8 cellular contexts compared by ENCODE assay signal in genomic region chr4:107913283-107913899, GRCh38. TPM values are rescaled to one million over a fixed set of nuclear protein-coding genes. Genes with fewer than 3 reads are reported as not detected.
A peak's percentile ranks its signal among the peaks of the same experiment; 100 is the strongest.
DNase-seq lines count a peak whose midpoint lies in the region; ATAC-seq, FAIRE-seq and TF ChIP-seq lines count a peak whose summit lies in the region.

No MANE protein-coding gene starts in this region.

- intact Hi-C loops in A673 (cut with micrococcal nuclease; ENCODE audit: unreplicated experiment) (loop anchor here (1.0 kb wide), 1 partner anchor 155 kb away; no protein-coding TSS in a partner anchor), endothelial cell of umbilical vein (cut with micrococcal nuclease) (loop anchor here (1.0 to 2.0 kb wide), 3 partner anchors 51 to 155 kb away; partner anchors contain the start of gene SGMS2)

- POLR2A ChIA-PET in A673 (lab: Charles Lee; ENCODE audit: low non-redundant PET): no interaction called here
- POLR2A ChIA-PET in endothelial cell of umbilical vein (lab: Charles Lee): no interaction called here

- H2AFZ ChIP-seq in KMS-11 (ENCODE audit: low read depth) (no peak overlapping the region), endothelial cell of umbilical vein (ENCODE audit: low read depth, low read length) (no peak overlapping the region)

- TF ChIP-seq POLR2A in endothelial cell of umbilical vein (IDR thresholded peaks at IDR 0.05; ENCODE audit: low read depth, low read length): no peak

- H3K27me3 ChIP-seq in A673 (replicated peaks; ENCODE audit: insufficient read depth, low read depth, low read length, poor library complexity) (no peaks in the 10 kb centered on the region), KMS-11 (ENCODE audit: insufficient read depth, low read depth) (no peaks in the 10 kb centered on the region), endothelial cell of umbilical vein (ENCODE audit: control insufficient read depth in 2 of 2, insufficient read depth in 2 of 2, low read length in 2 of 2) (no peaks in the 10 kb centered on the region)

- H3K9me3 ChIP-seq in A673 (ENCODE audit: low read depth, low read length, poor library complexity, severe bottlenecking) (no peaks in the 10 kb centered on the region), endothelial cell of umbilical vein (replicated peaks; ENCODE audit: control insufficient read depth, insufficient read depth, low read length) (no peaks in the 10 kb centered on the region)

- TF ChIP-seq CTCF in A673 (conservative IDR thresholded peaks at IDR 0.05; ENCODE audit: low read depth, low read length) (peak; percentile 82), KMS-11 (conservative IDR thresholded peaks at IDR 0.05; ENCODE audit: low read depth, low read length) (peak; percentile 92), endothelial cell of umbilical vein (IDR thresholded peaks at IDR 0.05; ENCODE audit: extremely low read depth in 1 of 2, insufficient read depth in 1 of 2, low read depth in 1 of 2, low read length in 2 of 2) (peak; percentile 45 to 49)

- BruUV-seq in A673 (replicated peaks; lab: Mats Ljungman, UMichigan): no TSS peak
- BruUV-seq in endothelial cell of umbilical vein (replicated peaks; lab: Mats Ljungman, UMichigan): no TSS peak

- CTCF ChIA-PET in A673 (lab: Charles Lee): no interaction called here
- CTCF ChIA-PET in endothelial cell of umbilical vein (lab: Charles Lee): interaction anchor here (0.7 to 1.7 kb wide), 20 partner anchors 9 to 164 kb away, joined by 3 to 89 read pairs (median 4); partner anchors contain the start of gene SGMS2

- no peak overlapping the region for H3K4me2 ChIP-seq in KMS-11
- no peak overlapping the region for H3K4me2 ChIP-seq in endothelial cell of umbilical vein (ENCODE audit: insufficient read depth, low read length)

- H3K4me1 ChIP-seq in A673 (ENCODE audit: insufficient read depth, low read length, poor library complexity, severe bottlenecking) (no peaks in the 10 kb centered on the region), KMS-11 (ENCODE audit: low read depth, poor library complexity, severe bottlenecking) (peaks cover 8% of the 10 kb centered on the region), endothelial cell of umbilical vein (ENCODE audit: control insufficient read depth, extremely low read depth, insufficient read depth, low read length) (no peaks in the 10 kb centered on the region)

- ATAC-seq in GM21825 (IDR thresholded peaks at IDR 0.05; ENCODE audit: unreplicated experiment): peak; percentile 92
- peak; percentile 88 for ATAC-seq in SK-N-SH treated with all-trans-retinoic acid at 6 μM for 48 hours

- H3K9ac ChIP-seq in KMS-11 (no peak overlapping the region), endothelial cell of umbilical vein (replicated peaks; ENCODE audit: extremely low read depth, insufficient read depth, low read length) (no peak overlapping the region)

- H3K36me3 ChIP-seq in A673 (ENCODE audit: insufficient read depth, low read length, poor library complexity, severe bottlenecking) (no peaks in the 10 kb centered on the region), KMS-11 (ENCODE audit: insufficient read depth) (no peaks in the 10 kb centered on the region), endothelial cell of umbilical vein (ENCODE audit: control insufficient read depth in 2 of 2, extremely low read depth in 1 of 2, insufficient read depth in 2 of 2, low read length in 2 of 2) (no peaks in the 10 kb centered on the region)

- peak; percentile 86 for FAIRE-seq in endothelial cell of umbilical vein (lab: Jason Lieb, UNC)

- DNase-seq in A673 (ENCODE audit: low spot score) (peak; percentile 74), EH (ENCODE audit: low read depth) (peak; percentile 72), endothelial cell of umbilical vein (ENCODE audit: low read depth, low spot score) (peak; percentile 80), middle frontal gyrus (ENCODE audit: extremely low spot score, low spot score) (peak; percentile 60), ecto neural progenitor cell (ENCODE audit: low spot score) (no peak)

- H3K9me1 ChIP-seq in endothelial cell of umbilical vein (replicated peaks; ENCODE audit: control insufficient read depth, extremely low read depth, insufficient read depth, low read length): no peaks in the 10 kb centered on the region

- H3K79me2 ChIP-seq in KMS-11 (ENCODE audit: insufficient read depth, low read depth) (no peaks in the 10 kb centered on the region), endothelial cell of umbilical vein (ENCODE audit: control insufficient read depth, insufficient read depth, low read length) (no peaks in the 10 kb centered on the region)

- H3K27ac ChIP-seq in A673 (ENCODE audit: low read depth, low read length, poor library complexity, severe bottlenecking): no peak overlapping the region
- H3K27ac ChIP-seq in KMS-11: no peak overlapping the region
- no peak overlapping the region for H3K27ac ChIP-seq in endothelial cell of umbilical vein (ENCODE audit: insufficient read depth, low read depth, low read length)

- H3K4me3 ChIP-seq in A673 (ENCODE audit: low read depth, low read length, poor library complexity, severe bottlenecking): no peak overlapping the region
- no peak overlapping the region for H3K4me3 ChIP-seq in KMS-11 (IDR thresholded peaks at IDR 0.05; ENCODE audit: insufficient read depth, low read depth, low read length)
- H3K4me3 ChIP-seq in endothelial cell of umbilical vein (replicated peaks in 1 of 3; ENCODE audit: insufficient read depth in 1 of 3, low read depth in 1 of 3, low read length in 3 of 3): no peak overlapping the region

- dilution Hi-C loops in endothelial cell of umbilical vein (cut with MboI; ENCODE audit: extremely low pct_ligation_motif_present, low sequenced_read_pairs): no loop called here

- H4K20me1 ChIP-seq in KMS-11 (ENCODE audit: insufficient read depth): no peaks in the 10 kb centered on the region
- no peaks in the 10 kb centered on the region for H4K20me1 ChIP-seq in endothelial cell of umbilical vein (replicated peaks; ENCODE audit: control insufficient read depth, extremely low read depth, insufficient read depth, low read length)

TF ChIP-seq in SK-N-SH treated with all-trans-retinoic acid at 6 μM for 48 hours, 23 proteins besides CTCF, POLR2A, EP300 and RAD21 (continues in another document):
- TF ChIP-seq GLIS3 (CRISPR knock-in tag; IDR thresholded peaks at IDR 0.05) (no peak), PPARA (CRISPR knock-in tag; IDR thresholded peaks at IDR 0.05; ENCODE audit: borderline replicate concordance) (no peak), ZNF70 (CRISPR knock-in tag; IDR thresholded peaks at IDR 0.05) (no peak), ESRRG (CRISPR knock-in tag; IDR thresholded peaks at IDR 0.05) (no peak), RARB (CRISPR knock-in tag; IDR thresholded peaks at IDR 0.05) (no peak), ZFP30 (CRISPR knock-in tag; IDR thresholded peaks at IDR 0.05) (no peak), ZFP3 (CRISPR knock-in tag; IDR thresholded peaks at IDR 0.05) (no peak), OSR1 (CRISPR knock-in tag; IDR thresholded peaks at IDR 0.05) (no peak)

TF ChIP-seq in endothelial cell of umbilical vein, 7 proteins besides CTCF, POLR2A, EP300 and RAD21:
- TF ChIP-seq POLR2AphosphoS5 (IDR thresholded peaks at IDR 0.05; ENCODE audit: insufficient read depth, low read depth, low read length) (no peak), FOS (IDR thresholded peaks at IDR 0.05; ENCODE audit: borderline replicate concordance, insufficient read depth, low read length) (no peak), JUN (IDR thresholded peaks at IDR 0.05; ENCODE audit: borderline replicate concordance, insufficient read depth, insufficient read length, low read depth) (no peak), MYC (IDR thresholded peaks at IDR 0.05; ENCODE audit: low read depth, low read length) (no peak), MAX (IDR thresholded peaks at IDR 0.05; ENCODE audit: insufficient read depth, insufficient read length) (no peak), EZH2 (IDR thresholded peaks at IDR 0.05; ENCODE audit: borderline replicate concordance, low read depth, low read length, severe bottlenecking) (no peak), GATA2 (IDR thresholded peaks at IDR 0.05; ENCODE audit: insufficient read depth, insufficient read length, low read depth, low read length) (no peak)

RNA-seq across cellular contexts. Expression of gene CYP2U1, which starts 18.0 kb away (rescaled TPM):
- 0.82 and 1.5 TPM in 2 replicates for total RNA-seq in A673 (2021)
- total RNA-seq in endothelial cell of umbilical vein: 5.4 and 5.8 TPM in 2 replicates
- 2.7 and 2.9 TPM in 2 replicates for polyA plus RNA-seq in endothelial cell of umbilical vein
- polyA plus RNA-seq in endothelial cell of umbilical vein (2011; cell fraction: cytosol; rRNA removed): 2.5 and 2.8 TPM in 2 replicates
- polyA plus RNA-seq in endothelial cell of umbilical vein (2011; cell fraction: nucleus; rRNA removed): 2.4 and 3.1 TPM in 2 replicates
- polyA plus RNA-seq in endothelial cell of umbilical vein (2012): 2.3 and 3.8 TPM in 2 replicates
- 6.4 and 6.6 TPM in 2 replicates for polyA minus RNA-seq in endothelial cell of umbilical vein
- not detected for polyA minus RNA-seq in endothelial cell of umbilical vein (2011; cell fraction: cytosol; rRNA and poly(A)+ RNA removed)
- polyA minus RNA-seq in endothelial cell of umbilical vein (2011; cell fraction: nucleus; rRNA and poly(A)+ RNA removed): 3.6 and 4.2 TPM in 2 replicates
